In the genomic region with DNA sequence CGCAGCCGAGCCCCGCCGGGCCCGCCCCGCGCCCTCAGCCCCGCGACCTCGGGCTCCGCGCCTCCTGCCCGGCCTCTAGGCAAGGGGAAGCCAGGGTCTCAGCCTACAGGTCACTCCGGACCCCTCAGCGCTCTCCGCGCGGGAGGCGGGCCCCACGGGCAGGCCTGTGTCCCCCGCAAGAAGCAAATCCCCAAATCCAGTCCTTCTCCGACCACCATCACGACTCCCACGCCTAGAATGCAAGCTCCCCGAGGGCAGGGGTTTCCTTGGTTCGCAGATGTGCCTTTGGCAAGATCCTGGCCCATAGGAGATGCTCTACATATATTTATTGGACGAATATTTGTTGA, we compare ENCODE assay signal across 7 cellular contexts. TPM values are rescaled to one million over a fixed set of nuclear protein-coding genes. Genes with fewer than 3 reads are reported as not detected.
DNase-seq lines count a peak whose midpoint lies in the region; ATAC-seq and TF ChIP-seq lines count a peak whose summit lies in the region.

No MANE protein-coding gene starts in this region.

- no peak for TF ChIP-seq CTCF in IMR-90 (conservative IDR thresholded peaks at IDR 0.05; ENCODE audit: low read depth, low read length)
- no peak for TF ChIP-seq CTCF in brain (conservative IDR thresholded peaks at IDR 0.05)
- TF ChIP-seq CTCF in liver (IDR thresholded peaks at IDR 0.05; ENCODE audit: low read depth, low read length, missing input control) = no peak

- H3K14ac ChIP-seq in IMR-90 (replicated peaks; ENCODE audit: low read depth, low read length) = peak overlapping the region; percentile 57; the same call in 1 of the 2 replicates

- peaks cover 16 to 37% (median 28%) of the 10 kb centered on the region in 5 experiments for H3K9me3 Mint-ChIP-seq in brain

- H3K4me1 Mint-ChIP-seq in brain = peaks cover 45% of the 10 kb centered on the region

- peak overlapping the region; percentile 11; the same call in 1 of the 2 replicates for H2BK20ac ChIP-seq in IMR-90 (ENCODE audit: low read depth, low read length)

- TF ChIP-seq RAD21 in IMR-90 (IDR thresholded peaks at IDR 0.05; ENCODE audit: low read length) (no peak), liver (IDR thresholded peaks at IDR 0.05) (no peak)

- DNase-seq in IMR-90 (no peak), AML-193 (lab: John Stamatoyannopoulos, UW) (no peak)
- DNase-seq in stimulated activated CD4-positive, alpha-beta T cell treated with anti-CD3 and anti-CD28 coated beads, Interleukin-1b, Interleukin-23, amount 100 ng/mL, for 48 hours = no peak

- peak overlapping the region; percentile 89 to 98 (median 92) for H3K27ac Mint-ChIP-seq in brain

- dilution Hi-C loops in IMR-90 (cut with HindIII; ENCODE audit: low sequenced_read_pairs, unreplicated experiment) = no loop called here

- H3K4me2 ChIP-seq in IMR-90 (ENCODE audit: low read depth, low read length) = peak overlapping the region; percentile 81

- in situ Hi-C loops in IMR-90 (cut with MboI; ENCODE audit: low sequenced_read_pairs) = no loop called here

- CTCF ChIA-PET in IMR-90 (lab: Yijun Ruan, JAX) = no interaction called here

- H3K4me1 ChIP-seq in IMR-90 (ENCODE audit: control insufficient read depth, insufficient read depth, low read length) (peaks cover 6% of the 10 kb centered on the region), liver (ENCODE audit: control insufficient read depth in 4 of 4, insufficient read depth in 4 of 4, low read length in 3 of 4) (peaks cover 0 to 3% (median 2%) of the 10 kb centered on the region in 4 donors), subcutaneous abdominal adipose tissue (ENCODE audit: control insufficient read depth in 5 of 5, insufficient read depth in 5 of 5, low read length in 5 of 5) (peaks cover 0 to 17% (median 13%) of the 10 kb centered on the region in 5 donors)

- POLR2A ChIA-PET in IMR-90 (lab: Charles Lee; ENCODE audit: unreplicated experiment) = no interaction called here

- H3K4me3 ChIP-seq in IMR-90 (ENCODE audit: insufficient read depth, low read depth, low read length) (peak overlapping the region; percentile 70), liver (ENCODE audit: low read depth in 1 of 3, low read length in 3 of 3) (peak overlapping the region in 2 of 3 donors; percentile 70 to 79), subcutaneous abdominal adipose tissue (ENCODE audit: low read depth in 1 of 5, low read length in 5 of 5) (peak overlapping the region; percentile 64 to 79 (median 72))

- H2BK120ac ChIP-seq in IMR-90 (ENCODE audit: low read depth, low read length) = peak overlapping the region; percentile 75

- H3K36me3 ChIP-seq in IMR-90 (ENCODE audit: control insufficient read depth, insufficient read depth, low read length) (peaks cover 4% of the 10 kb centered on the region; the same call in 1 of the 2 replicates), liver (ENCODE audit: control insufficient read depth in 4 of 4, insufficient read depth in 3 of 4, low read depth in 1 of 4, low read length in 3 of 4) (peaks cover 0 to 7% (median 4%) of the 10 kb centered on the region in 4 donors), subcutaneous abdominal adipose tissue (ENCODE audit: control insufficient read depth in 5 of 5, insufficient read depth in 5 of 5, low read length in 5 of 5) (peaks cover 4 to 26% (median 12%) of the 10 kb centered on the region in 5 donors)

- peak overlapping the region; percentile 90 for H4K91ac ChIP-seq in IMR-90 (ENCODE audit: insufficient read depth, low read depth, low read length)

- ATAC-seq in IMR-90 (ENCODE audit: low read depth) (no peak), GM21447 (IDR thresholded peaks at IDR 0.05; ENCODE audit: unreplicated experiment) (no peak)

- H3K27me3 Mint-ChIP-seq in brain = peaks cover 8% of the 10 kb centered on the region

- peak overlapping the region; percentile 92; the same call in 2 of the 3 replicates for H2BK15ac ChIP-seq in IMR-90 (ENCODE audit: low read depth, low read length)

- H3K56ac ChIP-seq in IMR-90 (ENCODE audit: extremely low read depth, insufficient read depth, low read length) = no peak overlapping the region; the same call in 1 of the 2 replicates

- H4K8ac ChIP-seq in IMR-90 (ENCODE audit: low read depth in 2 of 2, low read length in 2 of 2) = peak overlapping the region; percentile 97 to 99

- H3K9me1 ChIP-seq in IMR-90 (ENCODE audit: insufficient read depth, low read length) = 0 out of 2 replicates have a peak, but pooled peaks cover 5% of the 10 kb centered on the region

- peak overlapping the region; percentile 97 for H2AFZ ChIP-seq in IMR-90 (replicated peaks; ENCODE audit: low read length, poor library complexity)

- intact Hi-C loops in IMR-90 (cut with micrococcal nuclease) = loop anchor here (5.0 kb wide), 2 partner anchors 331 to 426 kb away; partner anchors contain the start of gene DHX15

- peak overlapping the region; percentile 94 for H2AK9ac ChIP-seq in IMR-90 (replicated peaks; ENCODE audit: low read depth, low read length, poor library complexity)

- TF ChIP-seq POLR2A in IMR-90 (IDR thresholded peaks at IDR 0.05; ENCODE audit: low read depth, low read length) = no peak

- H3K23ac ChIP-seq in IMR-90 (ENCODE audit: low read depth, low read length) = peak overlapping the region; percentile 88

- no peaks in the 10 kb centered on the region for H4K20me1 ChIP-seq in IMR-90 (ENCODE audit: insufficient read depth, low read length)

- no peaks in the 10 kb centered on the region for H3K9me3 ChIP-seq in IMR-90 (ENCODE audit: control insufficient read depth, insufficient read depth, low read length)
- H3K9me3 ChIP-seq in liver (ENCODE audit: control insufficient read depth in 4 of 4, low read length in 3 of 4) = no peaks in the 10 kb centered on the region
- peaks cover 0 to 8% (median 5%) of the 10 kb centered on the region in 5 donors for H3K9me3 ChIP-seq in subcutaneous abdominal adipose tissue (ENCODE audit: control insufficient read depth in 5 of 5, low read length in 5 of 5)

- H4K5ac ChIP-seq in IMR-90 (ENCODE audit: low read depth, low read length) = peak overlapping the region; percentile 99

- H3K27me3 ChIP-seq in IMR-90 (ENCODE audit: control insufficient read depth, insufficient read depth, low read length) (no peaks in the 10 kb centered on the region), liver (ENCODE audit: control insufficient read depth in 4 of 4, insufficient read depth in 4 of 4, low read length in 3 of 4) (no peaks in the 10 kb centered on the region), subcutaneous abdominal adipose tissue (ENCODE audit: control insufficient read depth in 5 of 5, insufficient read depth in 4 of 5, low read length in 5 of 5) (no peaks in the 10 kb centered on the region)

- peak overlapping the region; percentile 56 for H3K27ac ChIP-seq in IMR-90 (ENCODE audit: insufficient read depth, low read length)
- H3K27ac ChIP-seq in liver (ENCODE audit: low read depth in 1 of 2, low read length in 2 of 2) = peak overlapping the region; percentile 57 to 67
- peak overlapping the region; percentile 44 for H3K27ac ChIP-seq in subcutaneous abdominal adipose tissue (ENCODE audit: low read depth, low read length)

- H3K18ac ChIP-seq in IMR-90 (ENCODE audit: low read depth, low read length) = peak overlapping the region; percentile 84

- peaks cover 4 to 15% of the 10 kb centered on the region in 2 experiments for H3K79me1 ChIP-seq in IMR-90 (ENCODE audit: low read depth in 1 of 2, low read length in 2 of 2)

- WGBS in IMR-90 (ENCODE audit: extremely low coverage in 2 of 2, insufficient read length in 1 of 2), 2 experiments = 0% methylated on average over 12 of the region's 27 CpGs; no CpG with 5 or more reads in 1 of the 2 experiments
- WGBS in liver = 16% methylated on average over 27 of the region's 27 CpGs

- peak overlapping the region; percentile 86 to 93 (median 89) for H3K4me3 Mint-ChIP-seq in brain

- H3K9ac ChIP-seq in IMR-90 (ENCODE audit: low read depth, low read length) (peak overlapping the region; percentile 88), liver (ENCODE audit: low read depth in 1 of 2, low read length in 2 of 2) (peak overlapping the region in 1 of 2 donors; percentile 27), subcutaneous abdominal adipose tissue (ENCODE audit: low read length in 5 of 5) (peak overlapping the region; percentile 66 to 90 (median 82))

- peak overlapping the region; percentile 56 for H2BK5ac ChIP-seq in IMR-90 (ENCODE audit: low read depth, low read length, poor library complexity, severe bottlenecking)

- H2AK5ac ChIP-seq in IMR-90 (ENCODE audit: low read depth, low read length) = no peak overlapping the region

- peak overlapping the region; percentile 88 for H3K4ac ChIP-seq in IMR-90 (ENCODE audit: low read depth, low read length)

- BruUV-seq in IMR-90 (replicated peaks; lab: Mats Ljungman, UMichigan) = no TSS peak

- peaks cover 36% of the 10 kb centered on the region for H3K36me3 Mint-ChIP-seq in brain

TF ChIP-seq in IMR-90, 13 proteins besides CTCF, POLR2A, EP300 and RAD21 (continues in another document):
- TF ChIP-seq CHD1 (IDR thresholded peaks at IDR 0.05; ENCODE audit: low read depth, low read length) (no peak), USF2 (IDR thresholded peaks at IDR 0.05; ENCODE audit: low read depth, low read length) (no peak), RCOR1 (IDR thresholded peaks at IDR 0.05; ENCODE audit: insufficient replicate concordance, low read length) (no peak)

TF ChIP-seq in liver, 16 proteins besides CTCF, POLR2A, EP300 and RAD21:
- TF ChIP-seq, protein P1, sequence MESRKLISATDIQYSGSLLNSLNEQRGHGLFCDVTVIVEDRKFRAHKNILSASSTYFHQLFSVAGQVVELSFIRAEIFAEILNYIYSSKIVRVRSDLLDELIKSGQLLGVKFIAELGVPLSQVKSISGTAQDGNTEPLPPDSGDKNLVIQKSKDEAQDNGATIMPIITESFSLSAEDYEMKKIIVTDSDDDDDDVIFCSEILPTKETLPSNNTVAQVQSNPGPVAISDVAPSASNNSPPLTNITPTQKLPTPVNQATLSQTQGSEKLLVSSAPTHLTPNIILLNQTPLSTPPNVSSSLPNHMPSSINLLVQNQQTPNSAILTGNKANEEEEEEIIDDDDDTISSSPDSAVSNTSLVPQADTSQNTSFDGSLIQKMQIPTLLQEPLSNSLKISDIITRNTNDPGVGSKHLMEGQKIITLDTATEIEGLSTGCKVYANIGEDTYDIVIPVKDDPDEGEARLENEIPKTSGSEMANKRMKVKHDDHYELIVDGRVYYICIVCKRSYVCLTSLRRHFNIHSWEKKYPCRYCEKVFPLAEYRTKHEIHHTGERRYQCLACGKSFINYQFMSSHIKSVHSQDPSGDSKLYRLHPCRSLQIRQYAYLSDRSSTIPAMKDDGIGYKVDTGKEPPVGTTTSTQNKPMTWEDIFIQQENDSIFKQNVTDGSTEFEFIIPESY (IDR thresholded peaks at IDR 0.05) = no peak
- no peak for TF ChIP-seq YY1 (IDR thresholded peaks at IDR 0.05)

RNA-seq across cellular contexts. Expression of gene CCDC149, which starts 0.2 kb away (rescaled TPM):
- 7.0 and 8.3 TPM in 2 replicates for total RNA-seq in IMR-90 (2012; rRNA removed)
- 4.8 and 6.7 TPM in 2 replicates for polyA plus RNA-seq in IMR-90 (2012; rRNA removed)
- polyA plus RNA-seq in IMR-90 (2012; cell fraction: cytosol; rRNA removed) = 2.1 and 3.1 TPM in 2 replicates
- polyA plus RNA-seq in IMR-90 (2012; cell fraction: nucleus; rRNA removed; ENCODE audit: low replicate concordance) = 4.5 and 11.7 TPM in 2 replicates
- polyA plus RNA-seq in brain (ENCODE audit: insufficient read depth, low read depth, low replicate concordance) = 9.2 TPM
- 10 to 100 TPM in 1 of 2 donors, 1 to 10 TPM in 1; 1.4 to 11.2 TPM for total RNA-seq in liver
- polyA plus RNA-seq in liver = 1 to 10 TPM; 2.6 to 4.3 TPM
